ENCODE assay signal across 23 cellular contexts in the genomic region with DNA sequence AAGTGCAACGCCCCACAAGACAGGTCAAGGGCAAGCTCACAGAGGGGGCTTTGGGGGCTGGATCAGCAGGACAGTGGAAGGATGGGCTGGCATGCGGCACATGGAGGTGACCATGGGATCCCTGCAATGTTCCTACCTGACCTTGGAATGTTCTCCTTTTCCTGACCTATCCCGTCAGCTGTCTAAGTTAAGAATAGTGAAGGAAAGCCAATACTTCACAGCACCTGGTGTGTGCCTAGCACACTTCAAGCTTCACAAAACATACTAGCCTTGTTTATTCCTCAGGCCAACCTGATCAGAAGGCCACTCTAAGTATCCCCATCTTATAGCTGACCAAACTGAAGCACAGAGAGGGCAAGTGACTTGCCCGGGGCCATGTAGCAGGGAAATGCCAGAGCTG. TPM values are rescaled to one million over a fixed set of nuclear protein-coding genes. Genes with fewer than 3 reads are reported as not detected.
DNase-seq lines count a peak whose midpoint lies in the region; ATAC-seq and TF ChIP-seq lines count a peak whose summit lies in the region.
"Had no signal": no experiment of that assay in that cellular context is flagged by ENCODE, and none has a peak within 500 bp of the region (broad histone marks: within the 10 kb centered on the region; RNA-seq: fewer than 3 reads in every experiment).

No MANE protein-coding gene starts in this region.

- no peak overlapping the region for H3K4me3 ChIP-seq in DND-41 (ENCODE audit: low read depth in 1 of 2, low read length in 2 of 2)
- no peak overlapping the region for H3K4me3 ChIP-seq in gastrocnemius medialis
- H3K4me3 ChIP-seq: A549; BLaER1 treated with 17β-estradiol and CSF1 and Interleukin-3, amounts not matched to agents 10 nM and 100 nM; GM12878 had no signal

- peaks cover 5% of the 10 kb centered on the region for H3K27me3 Mint-ChIP-seq in neural crest cell (ENCODE audit: low read depth)

- no peak overlapping the region for H3K4me3 Mint-ChIP-seq in neural crest cell
- H3K4me3 Mint-ChIP-seq: B cell; CD4-positive, alpha-beta T cell; CD8-positive, alpha-beta T cell had no signal

- no peak overlapping the region for H3K4me2 ChIP-seq in DND-41 (ENCODE audit: insufficient read depth, low read length)
- H3K4me2 ChIP-seq: A549 had no signal

- TF ChIP-seq CTCF in DND-41 (IDR thresholded peaks at IDR 0.05; ENCODE audit: borderline replicate concordance, extremely low read depth, low read length, poor library complexity, severe bottlenecking) (no peak), neural crest cell (conservative IDR thresholded peaks at IDR 0.05) (no peak), gastrocnemius medialis (IDR thresholded peaks at IDR 0.05 in 4 of 5, conservative IDR thresholded peaks at IDR 0.05 in 1 of 5) (no peak)

- intact Hi-C loops in gastrocnemius medialis (cut with DNase I; ENCODE audit: low total_unique reads), result loop anchor here (2.0 kb wide), 1 partner anchor 28 kb away; no protein-coding TSS in a partner anchor

- DNase-seq in DND-41 (no peak), neural crest cell (ENCODE audit: low read depth, low spot score) (no peak), gastrocnemius medialis (no peak), NCI-H2171 (lab: John Stamatoyannopoulos, UW) (no peak), Kasumi-1 (lab: John Stamatoyannopoulos, UW) (no peak)
- DNase-seq: AML-193; Caco-2; Calu3; CD4-positive, alpha-beta T cell; CD8-positive, alpha-beta T cell; DMS79 treated with DMSO at 0.1 percent for 48 hours; EL; GDM1 had no signal

- no peak for ATAC-seq in DND-41 (ENCODE audit: insufficient read depth, low read depth)
- peak; percentile 59 to 61 for ATAC-seq in gastrocnemius medialis
- ATAC-seq in HG03439 (IDR thresholded peaks at IDR 0.05; ENCODE audit: unreplicated experiment), result no peak
- ATAC-seq: A549; CD8-positive, alpha-beta T cell; GM12878 had no signal

- H3K36me3 Mint-ChIP-seq in neural crest cell (ENCODE audit: low read depth), result no peaks in the 10 kb centered on the region
- H3K36me3 Mint-ChIP-seq: CD8-positive, alpha-beta T cell had no signal

- H3K4me1 Mint-ChIP-seq in neural crest cell, result no peaks in the 10 kb centered on the region
- H3K4me1 Mint-ChIP-seq: B cell had no signal

- H3K9me3 Mint-ChIP-seq in neural crest cell, result peaks cover 4% of the 10 kb centered on the region
- H3K9me3 Mint-ChIP-seq: CD4-positive, alpha-beta T cell; CD8-positive, alpha-beta T cell had no signal

- H3K9me3 ChIP-seq in DND-41 (ENCODE audit: insufficient read depth, low read length, severe bottlenecking), result peaks cover 3% of the 10 kb centered on the region
- H3K9me3 ChIP-seq in gastrocnemius medialis, result no peaks in the 10 kb centered on the region
- H3K9me3 ChIP-seq: A549, Caco-2 had no signal

- peak overlapping the region; percentile 25; the same call in 1 of the 2 replicates for H3K9ac ChIP-seq in DND-41 (ENCODE audit: low read depth, low read length)
- H3K9ac ChIP-seq: BLaER1 treated with 17β-estradiol and CSF1 and Interleukin-3, amounts not matched to agents 10 nM and 100 nM had no signal

- in situ Hi-C loops in gastrocnemius medialis (cut with MboI; ENCODE audit: low sequenced_read_pairs in 4 of 4), result no loop called here

- H4K20me1 ChIP-seq in DND-41 (ENCODE audit: insufficient read depth, low read length), result no peaks in the 10 kb centered on the region
- H4K20me1 ChIP-seq: BLaER1 treated with 17β-estradiol and CSF1 and Interleukin-3, amounts not matched to agents 10 nM and 100 nM had no signal

- peak overlapping the region; percentile 35 for H3K27ac Mint-ChIP-seq in neural crest cell (ENCODE audit: unreplicated experiment)
- H3K27ac Mint-ChIP-seq: B cell; CD4-positive, alpha-beta T cell; CD8-positive, alpha-beta T cell had no signal

- H3K27me3 ChIP-seq in DND-41 (ENCODE audit: insufficient read depth, low read length, poor library complexity) (no peaks in the 10 kb centered on the region), gastrocnemius medialis (no peaks in the 10 kb centered on the region)
- H3K27me3 ChIP-seq: BLaER1 treated with 17β-estradiol and CSF1 and Interleukin-3, amounts not matched to agents 10 nM and 100 nM had no signal

- H3K36me3 ChIP-seq in DND-41 (ENCODE audit: insufficient read depth, low read length) (peaks cover 40% of the 10 kb centered on the region), gastrocnemius medialis (no peaks in the 10 kb centered on the region)
- H3K36me3 ChIP-seq: BLaER1 treated with 17β-estradiol and CSF1 and Interleukin-3, amounts not matched to agents 10 nM and 100 nM had no signal

- no peak for TF ChIP-seq POLR2A in gastrocnemius medialis (IDR thresholded peaks at IDR 0.05)

- peak overlapping the region; percentile 89 for H3K27ac ChIP-seq in DND-41 (ENCODE audit: low read length)
- peak overlapping the region; percentile 80 to 97 (median 90) for H3K27ac ChIP-seq in gastrocnemius medialis
- H3K27ac ChIP-seq: 22Rv1; A549; BLaER1 treated with 17β-estradiol and CSF1 and Interleukin-3, amounts not matched to agents 10 nM and 100 nM; C4-2B had no signal

- H3K4me1 ChIP-seq in DND-41 (ENCODE audit: insufficient read depth, low read length) (peaks cover 95% of the 10 kb centered on the region), gastrocnemius medialis (peaks cover 27 to 38% of the 10 kb centered on the region in 2 donors)
- H3K4me1 ChIP-seq: A549, Caco-2 had no signal

- peaks cover 62% of the 10 kb centered on the region for H3K79me2 ChIP-seq in DND-41 (ENCODE audit: insufficient read depth, low read length)

- no peak overlapping the region for H2AFZ ChIP-seq in DND-41 (ENCODE audit: low read depth, low read length)

RNA-seq across cellular contexts. Expression of gene LRRC38, which starts 31.2 kb away (rescaled TPM):
- total RNA-seq in neural crest cell, result not detected in 2 replicates
- 1 to 10 TPM; 2.1 to 6.8 (median 5.7) TPM for total RNA-seq in gastrocnemius medialis
- total RNA-seq: A172; B cell; Caco-2; Calu3; CD4-positive, alpha-beta T cell; CD8-positive, alpha-beta T cell; Daoy; G401; GM12878 had no signal

Comparison
In these comparisons a context has a peak if more than half of its experiments do, and no peak if none do; other contexts are left out.
1. ATAC-seq: peak in gastrocnemius medialis (2 of 2); none in DND-41 (single experiment) and HG03439 (single experiment).